Comparison of ENCODE assay signal across 24 cellular contexts in the genomic region with DNA sequence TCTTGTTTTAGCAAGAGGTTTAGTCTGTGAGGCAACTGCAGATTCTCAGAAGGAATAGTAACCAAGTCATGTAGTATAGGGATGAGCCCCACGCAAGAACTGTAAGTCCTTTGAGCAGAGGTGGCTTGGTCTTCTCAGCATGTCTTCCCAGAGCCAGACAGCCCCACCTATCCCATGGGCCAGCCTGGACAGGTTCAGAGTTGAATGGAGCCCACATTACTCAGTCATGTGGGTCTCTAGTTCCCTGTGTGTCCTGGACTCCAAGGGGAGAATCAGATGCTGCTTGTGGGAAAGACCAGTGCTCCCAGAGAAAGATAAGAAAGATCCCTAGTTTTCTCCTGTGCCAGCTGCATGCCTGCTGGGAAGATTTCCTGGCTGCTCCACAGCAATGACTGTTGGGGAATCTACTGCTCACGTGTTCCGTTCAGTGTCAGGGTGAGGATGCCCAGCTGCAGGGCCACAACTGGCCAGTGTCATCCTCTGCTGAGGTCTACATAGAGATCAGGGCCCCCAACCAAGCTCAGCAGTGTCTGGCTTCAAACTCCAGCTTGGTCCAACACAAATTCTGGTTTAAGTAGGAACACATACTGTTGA.
A peak's percentile ranks its signal among the peaks of the same experiment; 100 is the strongest.
DNase-seq lines count a peak whose midpoint lies in the region; FAIRE-seq and TF ChIP-seq lines count a peak whose summit lies in the region.
"Had no signal": no experiment of that assay in that cellular context is flagged by ENCODE, and none has a peak within 500 bp of the region (broad histone marks: within the 10 kb centered on the region; RNA-seq: fewer than 3 reads in every experiment).

No MANE protein-coding gene starts in this region.

- dilution Hi-C loops in mammary epithelial cell (cut with HindIII; ENCODE audit: low sequenced_read_pairs): no loop called here

- H3K9me3 Mint-ChIP-seq in osteocyte (ENCODE audit: unreplicated experiment): no peaks in the 10 kb centered on the region
- H3K9me3 Mint-ChIP-seq: CD4-positive, alpha-beta T cell; CD8-positive, alpha-beta memory T cell had no signal

- no peak overlapping the region for H3K27ac ChIP-seq in mammary epithelial cell (ENCODE audit: insufficient read depth, low read depth, low read length)
- H3K27ac ChIP-seq in breast epithelium: no peak overlapping the region
- H3K27ac ChIP-seq: A549; BLaER1 treated with 17β-estradiol and CSF1 and Interleukin-3, amounts not matched to agents 10 nM and 100 nM had no signal

- peak; percentile 33 for DNase-seq in mammary epithelial cell
- DNase-seq in breast epithelium (ENCODE audit: low spot score in 2 of 2): no peak
- DNase-seq in epithelial cell of esophagus (ENCODE audit: low read depth): peak; percentile 49
- DNase-seq in osteocyte (ENCODE audit: extremely low spot score, unreplicated experiment): peak; percentile 66
- DNase-seq in frontal cortex (ENCODE audit: low spot score in 2 of 2): no peak
- no peak for DNase-seq in NCI-H2081 treated with DMSO at 0.1 percent for 48 hours (lab: John Stamatoyannopoulos, UW)
- DNase-seq: 8988T; ACHN; AML-193; BE2C; CD4-positive, alpha-beta T cell; CD8-positive, alpha-beta memory T cell; DMS 273 treated with DMSO at 0.1 percent for 48 hours; DMS79; EL; GDM1; GOT3; HCEC 1CT had no signal

- TF ChIP-seq CTCF in mammary epithelial cell (conservative IDR thresholded peaks at IDR 0.05 in 1 of 2, IDR thresholded peaks at IDR 0.05 in 1 of 2; ENCODE audit: extremely low read depth in 1 of 2, insufficient read depth in 1 of 2, low read depth in 1 of 2, low read length in 2 of 2) (no peak), breast epithelium (IDR thresholded peaks at IDR 0.05) (no peak), epithelial cell of esophagus (IDR thresholded peaks at IDR 0.05; ENCODE audit: insufficient read depth, low read depth, low read length, missing control alignments) (no peak), osteocyte (IDR thresholded peaks at IDR 0.05) (no peak)

- H3K4me3 Mint-ChIP-seq in osteocyte (ENCODE audit: unreplicated experiment): no peak overlapping the region
- H3K4me3 Mint-ChIP-seq: CD14-positive monocyte; CD4-positive, alpha-beta T cell; CD8-positive, alpha-beta memory T cell had no signal

- no peaks in the 10 kb centered on the region for H3K4me1 ChIP-seq in mammary epithelial cell (ENCODE audit: insufficient read depth, low read length)
- H3K4me1 ChIP-seq in breast epithelium: no peaks in the 10 kb centered on the region
- H3K4me1 ChIP-seq: A549, BE2C had no signal

- intact Hi-C loops in mammary epithelial cell (cut with micrococcal nuclease) (no loop called here), breast epithelium (cut with DNase I; ENCODE audit: low total_unique reads) (no loop called here)

- H3K9me3 ChIP-seq in mammary epithelial cell (replicated peaks; ENCODE audit: insufficient read depth, low read length) (no peaks in the 10 kb centered on the region), breast epithelium (no peaks in the 10 kb centered on the region)
- H3K9me3 ChIP-seq: A549; BE2C; BLaER1 treated with 17β-estradiol and CSF1 and Interleukin-3, amounts not matched to agents 10 nM and 100 nM had no signal

- H3K9ac ChIP-seq in mammary epithelial cell (ENCODE audit: insufficient read depth, low read length): no peak overlapping the region
- H3K9ac ChIP-seq: BLaER1 treated with 17β-estradiol and CSF1 and Interleukin-3, amounts not matched to agents 10 nM and 100 nM had no signal

- WGBS in mammary epithelial cell (ENCODE audit: low coverage, missing lambda C conversion rate): 100% methylated on average over 3 of the region's 3 CpGs

- in situ Hi-C loops in mammary epithelial cell (cut with MboI; ENCODE audit: low sequenced_read_pairs in 2 of 2): no loop called here

- BruUV-seq in mammary epithelial cell (replicated peaks; lab: Mats Ljungman, UMichigan): no TSS peak

- H3K4me2 ChIP-seq in mammary epithelial cell (ENCODE audit: insufficient read depth, low read depth, low read length): no peak overlapping the region
- H3K4me2 ChIP-seq: A549; BLaER1 treated with 17β-estradiol and CSF1 and Interleukin-3, amounts not matched to agents 10 nM and 100 nM had no signal

- no peaks in the 10 kb centered on the region for H3K36me3 Mint-ChIP-seq in osteocyte (ENCODE audit: unreplicated experiment)
- H3K36me3 Mint-ChIP-seq: CD14-positive monocyte; CD8-positive, alpha-beta memory T cell had no signal

- H4K20me1 ChIP-seq in mammary epithelial cell (ENCODE audit: insufficient read depth, low read length): no peaks in the 10 kb centered on the region
- H4K20me1 ChIP-seq: BLaER1 treated with 17β-estradiol and CSF1 and Interleukin-3, amounts not matched to agents 10 nM and 100 nM had no signal

- no peak overlapping the region for H3K27ac Mint-ChIP-seq in osteocyte (ENCODE audit: unreplicated experiment)
- H3K27ac Mint-ChIP-seq: CD14-positive monocyte; CD4-positive, alpha-beta T cell; CD8-positive, alpha-beta memory T cell had no signal

- FAIRE-seq in frontal cortex (lab: Jason Lieb, UNC): no peak
- FAIRE-seq: A549, D721Med, GM12878, H54 had no signal

- H3K4me1 Mint-ChIP-seq in osteocyte (ENCODE audit: unreplicated experiment): no peaks in the 10 kb centered on the region
- H3K4me1 Mint-ChIP-seq: CD14-positive monocyte; CD8-positive, alpha-beta memory T cell had no signal

- TF ChIP-seq POLR2A in breast epithelium (IDR thresholded peaks at IDR 0.05): no peak

- CTCF ChIA-PET in mammary epithelial cell (lab: Charles Lee; ENCODE audit: low non-redundant PET): interaction anchor here (0.7 kb wide), 1 partner anchor 628 kb away, joined by 3 read pairs; the partner anchor contains the start of gene VSIR

- peaks cover 2% of the 10 kb centered on the region for H3K27me3 ChIP-seq in mammary epithelial cell (ENCODE audit: insufficient read depth, low read length)
- H3K27me3 ChIP-seq in breast epithelium: no peaks in the 10 kb centered on the region
- H3K27me3 ChIP-seq: BE2C; BLaER1 treated with 17β-estradiol and CSF1 and Interleukin-3, amounts not matched to agents 10 nM and 100 nM had no signal

- peaks cover 24% of the 10 kb centered on the region for H3K27me3 Mint-ChIP-seq in osteocyte (ENCODE audit: unreplicated experiment)
- H3K27me3 Mint-ChIP-seq: CD4-positive, alpha-beta T cell had no signal

- H3K36me3 ChIP-seq in mammary epithelial cell (ENCODE audit: insufficient read depth, low read length): no peaks in the 10 kb centered on the region
- H3K36me3 ChIP-seq in breast epithelium: no peaks in the 10 kb centered on the region
- H3K36me3 ChIP-seq: BE2C; BLaER1 treated with 17β-estradiol and CSF1 and Interleukin-3, amounts not matched to agents 10 nM and 100 nM had no signal

- H3K79me2 ChIP-seq in mammary epithelial cell (ENCODE audit: insufficient read depth, low read length): no peaks in the 10 kb centered on the region

- no peak overlapping the region for H3K4me3 ChIP-seq in mammary epithelial cell (replicated peaks in 1 of 3; ENCODE audit: insufficient read depth in 1 of 3, low read depth in 2 of 3, low read length in 3 of 3)
- no peak overlapping the region for H3K4me3 ChIP-seq in breast epithelium
- H3K4me3 ChIP-seq in epithelial cell of esophagus (ENCODE audit: low read length): no peak overlapping the region
- H3K4me3 ChIP-seq: A549; BLaER1 treated with 17β-estradiol and CSF1 and Interleukin-3, amounts not matched to agents 10 nM and 100 nM; GM12878 had no signal

- no peak overlapping the region for H2AFZ ChIP-seq in mammary epithelial cell (ENCODE audit: low read depth, low read length)

Comparison
In these comparisons a context has a peak if more than half of its experiments do, and no peak if none do; other contexts are left out.
1. DNase-seq: peak in mammary epithelial cell (single experiment), epithelial cell of esophagus (single experiment) and osteocyte (single experiment); none in breast epithelium (0 of 2), frontal cortex (0 of 2) and NCI-H2081 treated with DMSO at 0.1 percent for 48 hours (single experiment).